Comparison of ENCODE assay signal across 10 cellular contexts in genomic region chr7:73741600-73741999, GRCh38. TPM values are rescaled to one million over a fixed set of nuclear protein-coding genes. Genes with fewer than 3 reads are reported as not detected.
A peak's percentile ranks its signal among the peaks of the same experiment; 100 is the strongest.
DNase-seq lines count a peak whose midpoint lies in the region; TF ChIP-seq lines count a peak whose summit lies in the region.
"Had no signal": no experiment of that assay in that cellular context is flagged by ENCODE, and none has a peak within 500 bp of the region (broad histone marks: within the 10 kb centered on the region; RNA-seq: fewer than 3 reads in every experiment).

No MANE protein-coding gene starts in this region.

- peaks cover 68 to 83% of the 10 kb centered on the region in 2 donors for H3K4me1 ChIP-seq in thyroid gland

- peaks cover 31% of the 10 kb centered on the region for H3K4me1 Mint-ChIP-seq in osteocyte (ENCODE audit: unreplicated experiment)

- TF ChIP-seq CTCF in thyroid gland (IDR thresholded peaks at IDR 0.05): no peak
- TF ChIP-seq CTCF in osteocyte (IDR thresholded peaks at IDR 0.05): no peak

- peak in 1 of 2 donors; percentile 49 for TF ChIP-seq POLR2A in thyroid gland (IDR thresholded peaks at IDR 0.05)

- intact Hi-C loops in thyroid gland (cut with DNase I) (loop anchor here (5.0 kb wide), 1 partner anchor 86 kb away; no protein-coding TSS in a partner anchor), posterior vena cava (cut with DNase I) (no loop called here)

- DNase-seq in NCI-H2081 (lab: John Stamatoyannopoulos, UW) (peak; percentile 47 to 69), NCI-H2081 treated with DMSO at 0.1 percent for 48 hours (lab: John Stamatoyannopoulos, UW) (no peak), NCI-H2196 treated with DMSO at 0.1 percent for 48 hours (lab: John Stamatoyannopoulos, UW; ENCODE audit: unreplicated experiment) (peak; percentile 81), iPS DF 4.7 (ENCODE audit: extremely low read depth, low spot score) (peak; percentile 49), thyroid gland (peak; percentile 62 to 66), osteocyte (ENCODE audit: extremely low spot score, unreplicated experiment) (no peak), posterior vena cava (ENCODE audit: low spot score) (no peak), GM03348 (ENCODE audit: low spot score) (no peak)
- DNase-seq: 8988T, NCI-H1694 treated with DMSO at 0.1 percent for 48 hours had no signal

- H3K9me3 Mint-ChIP-seq in osteocyte (ENCODE audit: unreplicated experiment): no peaks in the 10 kb centered on the region

- H3K36me3 Mint-ChIP-seq in osteocyte (ENCODE audit: unreplicated experiment): no peaks in the 10 kb centered on the region

- no peak overlapping the region for H3K4me3 ChIP-seq in thyroid gland (replicated peaks in 1 of 3)

- no peaks in the 10 kb centered on the region for H3K27me3 ChIP-seq in thyroid gland

- no peaks in the 10 kb centered on the region for H3K27me3 Mint-ChIP-seq in osteocyte (ENCODE audit: unreplicated experiment)

- no peak overlapping the region for H3K4me3 Mint-ChIP-seq in osteocyte (ENCODE audit: unreplicated experiment)

- no peaks in the 10 kb centered on the region for H3K9me3 ChIP-seq in thyroid gland

- H3K36me3 ChIP-seq in thyroid gland: peaks cover 4 to 9% of the 10 kb centered on the region in 2 donors

- H3K27ac Mint-ChIP-seq in osteocyte (ENCODE audit: unreplicated experiment): no peak overlapping the region

- H3K27ac ChIP-seq in thyroid gland: peak overlapping the region; percentile 98 to 100 (median 99)

- 59 to 69% methylated on average over 5 of the region's 5 CpGs for WGBS in thyroid gland, 2 donors

RNA-seq across cellular contexts. Expression of gene ABHD11, which starts 3.0 kb away (rescaled TPM):
- total RNA-seq in thyroid gland (10 to 100 TPM; 39.5 to 75.8 (median 67.1) TPM), osteocyte (14.0 and 17.4 TPM in 2 replicates), posterior vena cava (1 to 10 TPM; 7.0 to 7.1 TPM)

RNA-seq across cellular contexts. Expression of gene STX1A, which starts 22.1 kb away (rescaled TPM):
- total RNA-seq in thyroid gland (1 to 10 TPM; 4.4 to 9.5 (median 7.2) TPM), osteocyte (21.7 and 24.0 TPM in 2 replicates), posterior vena cava (1 to 10 TPM; 3.4 to 4.0 TPM)

RNA-seq across cellular contexts. Expression of gene CLDN3, which starts 28.5 kb away (rescaled TPM):
- total RNA-seq in thyroid gland (100 to 1,000 TPM; 249 to 330 (median 288) TPM), osteocyte (not detected in 2 replicates), posterior vena cava (not detected)

RNA-seq across cellular contexts. Expression of gene BUD23, which starts 58.2 kb away (rescaled TPM):
- total RNA-seq in thyroid gland (10 to 100 TPM; 58.3 to 78.0 (median 64.9) TPM), osteocyte (47.2 and 56.7 TPM in 2 replicates), posterior vena cava (10 to 100 TPM; 44.6 to 46.6 TPM)

RNA-seq across cellular contexts. Expression of gene DNAJC30, which starts 58.3 kb away (rescaled TPM):
- total RNA-seq in thyroid gland: 10 to 100 TPM in 3 of 4 donors, 1 to 10 TPM in 1; 9.0 to 19.1 (median 14.8) TPM
- 13.8 and 14.5 TPM in 2 replicates for total RNA-seq in osteocyte
- 1 to 10 TPM; 6.2 to 7.7 TPM for total RNA-seq in posterior vena cava

Comparison
In these comparisons a context has a peak if more than half of its experiments do, and no peak if none do; other contexts are left out.
1. DNase-seq: peak in NCI-H2081 (2 of 2), NCI-H2196 treated with DMSO at 0.1 percent for 48 hours (single experiment), iPS DF 4.7 (single experiment) and thyroid gland (2 of 2); none in NCI-H2081 treated with DMSO at 0.1 percent for 48 hours (single experiment), osteocyte (single experiment), posterior vena cava (single experiment) and GM03348 (single experiment).
2. RNA of gene CLDN3, which starts 28.5 kb away (total RNA-seq): 249 to 330 TPM in thyroid gland; not detected in osteocyte and not detected in posterior vena cava; every median in the first group is over 100 times any median in the second.